ENCODE assay signal across 8 cellular contexts in the genomic region with DNA sequence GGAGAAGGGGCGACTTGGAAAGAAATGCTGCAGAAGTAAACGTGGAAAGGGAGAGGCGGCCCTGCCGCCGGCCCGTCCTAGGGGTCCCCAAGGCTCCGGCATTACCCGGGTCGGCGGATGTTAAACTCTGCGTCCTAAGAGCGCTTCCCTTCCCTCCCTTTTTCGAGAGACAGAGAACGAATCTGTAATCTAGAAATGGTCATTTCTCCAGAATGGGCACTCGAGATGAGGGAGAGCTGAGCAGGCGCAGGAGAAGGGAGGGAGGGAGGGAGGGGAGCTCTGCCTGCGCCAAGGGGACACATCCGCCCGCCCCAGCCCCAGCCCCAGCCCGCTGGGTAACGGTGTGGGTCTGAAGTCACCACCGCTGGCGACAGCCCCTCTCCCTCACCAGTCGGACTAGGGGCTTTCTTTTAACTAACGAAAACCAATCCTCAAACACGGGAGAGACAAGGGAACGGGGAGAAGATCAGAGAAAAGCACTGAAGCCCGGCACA. TPM values are rescaled to one million over a fixed set of nuclear protein-coding genes. Genes with fewer than 3 reads are reported as not detected.
A peak's percentile ranks its signal among the peaks of the same experiment; 100 is the strongest.
DNase-seq lines count a peak whose midpoint lies in the region; ATAC-seq, FAIRE-seq and TF ChIP-seq lines count a peak whose summit lies in the region.

No MANE protein-coding gene starts in this region.

- TF ChIP-seq EP300 in A549 (IDR thresholded peaks at IDR 0.05) (no peak), sigmoid colon (IDR thresholded peaks at IDR 0.05) (no peak)

- ATAC-seq in A549: no peak
- no peak for ATAC-seq in activated naive CD4-positive, alpha-beta T cell treated with anti-CD3 and anti-CD28 coated beads, Interleukin-2, amount 50 U/mL, for 72 hours

- H3K36me3 Mint-ChIP-seq in activated naive CD4-positive, alpha-beta T cell treated with anti-CD3 and anti-CD28 coated beads, Interleukin-2, amount 50 U/mL, for 72 hours: peaks cover 37 to 44% of the 10 kb centered on the region in 2 donors

- no peaks in the 10 kb centered on the region for H3K9me3 Mint-ChIP-seq in activated naive CD4-positive, alpha-beta T cell treated with anti-CD3 and anti-CD28 coated beads, Interleukin-2, amount 50 U/mL, for 72 hours

- H3K4me1 ChIP-seq in A549: peaks cover 34% of the 10 kb centered on the region
- H3K4me1 ChIP-seq in sigmoid colon: peaks cover 0 to 58% (median 52%) of the 10 kb centered on the region in 4 donors

- no peak for TF ChIP-seq POLR2A in A549 (IDR thresholded peaks at IDR 0.05; ENCODE audit: low read length)
- no peak for TF ChIP-seq POLR2A in sigmoid colon (IDR thresholded peaks at IDR 0.05)

- H3K36me3 ChIP-seq in sigmoid colon: no peaks in the 10 kb centered on the region

- H3K27ac ChIP-seq in A549: peak overlapping the region; percentile 99 to 100
- peak overlapping the region; percentile 97 to 98 (median 98) for H3K27ac ChIP-seq in sigmoid colon

- POLR2A ChIA-PET in A549 (lab: Yijun Ruan, JAX): no interaction called here
- POLR2A ChIA-PET in HEK293T (lab: Yijun Ruan, JAX): interaction anchor here (1.0 to 2.4 kb wide), 10 partner anchors 12 to 577 kb away, joined by 3 to 13 read pairs (median 5); a partner anchor contains a TSS

- DNase-seq in A549 (ENCODE audit: low read depth in 1 of 2, low spot score in 1 of 2) (no peak), HEK293T (ENCODE audit: extremely low spot score) (no peak), hepatic stellate cell (ENCODE audit: low spot score) (peak; percentile 50), sigmoid colon (no peak), NCI-H446 treated with DMSO at 0.1 percent for 48 hours (lab: John Stamatoyannopoulos, UW) (no peak), GDM1 (lab: John Stamatoyannopoulos, UW) (no peak), GM19238 (ENCODE audit: insufficient read length, low spot score) (no peak)
- DNase-seq in activated naive CD4-positive, alpha-beta T cell treated with anti-CD3 and anti-CD28 coated beads, Interleukin-2, amount 50 U/mL, for 72 hours (ENCODE audit: low spot score in 2 of 2): no peak

- no peak for FAIRE-seq in A549 (lab: Jason Lieb, UNC)

- H3K4me3 ChIP-seq in A549 (peak overlapping the region; percentile 100), sigmoid colon (peak overlapping the region; percentile 55 to 78 (median 74))

- no peaks in the 10 kb centered on the region for H3K9me3 ChIP-seq in A549
- H3K9me3 ChIP-seq in sigmoid colon: no peaks in the 10 kb centered on the region

- CTCF ChIA-PET in A549 (lab: Yijun Ruan, JAX) (interaction anchor here (1.1 to 4.5 kb wide), 3 partner anchors 12 to 22 kb away, joined by 3 to 33 read pairs (median 5); no protein-coding TSS in a partner anchor), HEK293T (lab: Yijun Ruan, JAX) (interaction anchor here (1.1 to 6.2 kb wide), 3 partner anchors 23 to 302 kb away, joined by 3 to 36 read pairs (median 5); no protein-coding TSS in a partner anchor)

- intact Hi-C loops in sigmoid colon (cut with DNase I): no loop called here

- TF ChIP-seq CTCF in A549 (IDR thresholded peaks at IDR 0.05): no peak
- no peak for TF ChIP-seq CTCF in sigmoid colon (IDR thresholded peaks at IDR 0.05)

- peak overlapping the region; percentile 89 to 95 for H3K27ac Mint-ChIP-seq in activated naive CD4-positive, alpha-beta T cell treated with anti-CD3 and anti-CD28 coated beads, Interleukin-2, amount 50 U/mL, for 72 hours

- WGBS in A549 (ENCODE audit: missing lambda C conversion rate): 3% methylated on average over 18 of the region's 28 CpGs
- WGBS in sigmoid colon, 2 donors: 1% methylated on average over 28 of the region's 28 CpGs

- H3K27me3 ChIP-seq in sigmoid colon: peaks cover 0 to 5% (median 0%) of the 10 kb centered on the region in 3 donors

- no peak for TF ChIP-seq RAD21 in A549 (conservative IDR thresholded peaks at IDR 0.05 in 1 of 2, IDR thresholded peaks at IDR 0.05 in 1 of 2)

- H3K4me2 ChIP-seq in A549: peak overlapping the region; percentile 99

TF ChIP-seq in A549, 52 proteins besides CTCF, POLR2A, EP300 and RAD21 (continues in another document):
- TF ChIP-seq TP53 (CRISPR knock-in tag; IDR thresholded peaks at IDR 0.05) (no peak), MAFK (IDR thresholded peaks at IDR 0.05; ENCODE audit: partially characterized antibody) (no peak), HOXA7 (CRISPR knock-in tag; IDR thresholded peaks at IDR 0.05) (no peak), EHMT2 (IDR thresholded peaks at IDR 0.05; ENCODE audit: low read depth) (no peak), NPAS2 (CRISPR knock-in tag; IDR thresholded peaks at IDR 0.05; ENCODE audit: borderline replicate concordance) (no peak), EHF (CRISPR knock-in tag; IDR thresholded peaks at IDR 0.05) (no peak), ZC3H11A (IDR thresholded peaks at IDR 0.05) (no peak), CHD2 (IDR thresholded peaks at IDR 0.05; ENCODE audit: low read length, partially characterized antibody) (no peak), KDM5A (IDR thresholded peaks at IDR 0.05) (no peak), HOXB5 (CRISPR knock-in tag; IDR thresholded peaks at IDR 0.05) (no peak), FOSB (CRISPR knock-in tag; IDR thresholded peaks at IDR 0.05) (no peak)

TF ChIP-seq in HEK293T, 16 proteins besides CTCF, POLR2A, EP300 and RAD21:
- no peak for TF ChIP-seq FOXA1 (IDR thresholded peaks at IDR 0.05)
- TF ChIP-seq ARNT (IDR thresholded peaks at IDR 0.05): peak; percentile 42; the same call in 1 of the 2 replicates

RNA-seq across cellular contexts. Expression of a gene that starts 1.7 kb away (rescaled TPM):
- 4.4 and 11.9 TPM in 2 replicates for polyA plus RNA-seq in A549 (2011; rRNA removed)
- polyA plus RNA-seq in A549 (2012; cell fraction: cytosol; rRNA removed): 17.0 and 25.3 TPM in 2 replicates
- polyA plus RNA-seq in A549 (2012; cell fraction: nucleus; rRNA removed): 71.6 and 78.9 TPM in 2 replicates
- 31.0 to 33.3 TPM (median 32.9 TPM) in 3 replicates for polyA plus RNA-seq in A549 (2017; fragmentation: RNase III; extraction: RNeasy Plus Mini Kit Qiagen cat#74134 plus additional on column Dnase treatment)
- polyA minus RNA-seq in A549 (2011; rRNA and poly(A)+ RNA removed): 21.9 and 36.5 TPM in 2 replicates
- total RNA-seq in activated naive CD4-positive, alpha-beta T cell treated with anti-CD3 and anti-CD28 coated beads, Interleukin-2, amount 50 U/mL, for 72 hours: 100 to 1,000 TPM in 1 of 2 donors, 10 to 100 TPM in 1; 95.9 to 102 TPM
- total RNA-seq in sigmoid colon: 10 to 100 TPM; 23.5 to 57.3 (median 30.2) TPM
- polyA plus RNA-seq in sigmoid colon: 10 to 100 TPM in 1 of 3 donors, 1 to 10 TPM in 2; 7.4 to 34.4 (median 8.4) TPM

RNA-seq across cellular contexts. Expression of a gene that starts 2.6 kb away (rescaled TPM):
- polyA plus RNA-seq in A549 (2011; rRNA removed) (10.6 and 13.2 TPM in 2 replicates), A549 (2017; fragmentation: RNase III; extraction: RNeasy Plus Mini Kit Qiagen cat#74134 plus additional on column Dnase treatment) (7.0 to 8.8 TPM (median 7.8 TPM) in 3 replicates), sigmoid colon (1 to 10 TPM; 3.6 to 9.3 (median 3.7) TPM)
- 15.4 and 19.6 TPM in 2 replicates for polyA plus RNA-seq in A549 (2012; cell fraction: cytosol; rRNA removed)
- 25.8 and 40.4 TPM in 2 replicates for polyA plus RNA-seq in A549 (2012; cell fraction: nucleus; rRNA removed)
- 9.0 and 9.4 TPM in 2 replicates for polyA minus RNA-seq in A549 (2011; rRNA and poly(A)+ RNA removed)
- 1 to 10 TPM; 5.1 to 6.4 TPM for total RNA-seq in activated naive CD4-positive, alpha-beta T cell treated with anti-CD3 and anti-CD28 coated beads, Interleukin-2, amount 50 U/mL, for 72 hours
- total RNA-seq in sigmoid colon: 1 to 10 TPM; 3.5 to 8.6 (median 4.4) TPM

RNA-seq across cellular contexts. Expression of a gene that starts 25.5 kb away (rescaled TPM):
- polyA plus RNA-seq in A549 (2011; rRNA removed) (not detected in 2 replicates), A549 (2017; fragmentation: RNase III; extraction: RNeasy Plus Mini Kit Qiagen cat#74134 plus additional on column Dnase treatment) (not detected in 3 replicates), sigmoid colon (10 to 100 TPM; 10.2 to 15.1 (median 15.0) TPM)
- 0.05 and 0.07 TPM in 2 replicates for polyA plus RNA-seq in A549 (2012; cell fraction: cytosol; rRNA removed)
- 0.19 and 0.27 TPM in 2 replicates for polyA plus RNA-seq in A549 (2012; cell fraction: nucleus; rRNA removed)
- polyA minus RNA-seq in A549 (2011; rRNA and poly(A)+ RNA removed): not detected in 2 replicates
- total RNA-seq in activated naive CD4-positive, alpha-beta T cell treated with anti-CD3 and anti-CD28 coated beads, Interleukin-2, amount 50 U/mL, for 72 hours: 10 to 100 TPM; 14.8 to 16.1 TPM
- total RNA-seq in sigmoid colon: 10 to 100 TPM in 3 of 4 donors, 1 to 10 TPM in 1; 9.8 to 16.8 (median 13.1) TPM

RNA-seq across cellular contexts. Expression of a gene that starts 35.1 kb away (rescaled TPM):
- 63.5 and 88.8 TPM in 2 replicates for polyA plus RNA-seq in A549 (2011; rRNA removed)
- 224 and 258 TPM in 2 replicates for polyA plus RNA-seq in A549 (2012; cell fraction: cytosol; rRNA removed)
- polyA plus RNA-seq in A549 (2012; cell fraction: nucleus; rRNA removed): 239 and 267 TPM in 2 replicates
- 230 to 251 TPM (median 237 TPM) in 3 replicates for polyA plus RNA-seq in A549 (2017; fragmentation: RNase III; extraction: RNeasy Plus Mini Kit Qiagen cat#74134 plus additional on column Dnase treatment)
- 77.6 and 92.3 TPM in 2 replicates for polyA minus RNA-seq in A549 (2011; rRNA and poly(A)+ RNA removed)
- 100 to 1,000 TPM in 1 of 2 donors, 10 to 100 TPM in 1; 97.9 to 129 TPM for total RNA-seq in activated naive CD4-positive, alpha-beta T cell treated with anti-CD3 and anti-CD28 coated beads, Interleukin-2, amount 50 U/mL, for 72 hours
- 100 to 1,000 TPM in 1 of 4 donors, 10 to 100 TPM in 3; 57.4 to 113 (median 79.2) TPM for total RNA-seq in sigmoid colon
- polyA plus RNA-seq in sigmoid colon: 100 to 1,000 TPM in 1 of 3 donors, 10 to 100 TPM in 2; 78.6 to 128 (median 84.7) TPM

RNA-seq across cellular contexts. Expression of a gene that starts 43.9 kb away (rescaled TPM):
- polyA plus RNA-seq in A549 (2011; rRNA removed) (0.78 and 0.95 TPM in 2 replicates), A549 (2017; fragmentation: RNase III; extraction: RNeasy Plus Mini Kit Qiagen cat#74134 plus additional on column Dnase treatment) (0.98 to 2.3 TPM (median 1.1 TPM) in 3 replicates), sigmoid colon (100 to 1,000 TPM in 1 of 3 donors, 10 to 100 TPM in 1, 1 to 10 TPM in 1; 8.4 to 122 (median 17.3) TPM)
- 0.70 and 0.82 TPM in 2 replicates for polyA plus RNA-seq in A549 (2012; cell fraction: cytosol; rRNA removed)
- 8.9 and 9.7 TPM in 2 replicates for polyA plus RNA-seq in A549 (2012; cell fraction: nucleus; rRNA removed)
- 2.1 and 2.8 TPM in 2 replicates for polyA minus RNA-seq in A549 (2011; rRNA and poly(A)+ RNA removed)
- total RNA-seq in activated naive CD4-positive, alpha-beta T cell treated with anti-CD3 and anti-CD28 coated beads, Interleukin-2, amount 50 U/mL, for 72 hours: 100 to 1,000 TPM in 1 of 2 donors, 10 to 100 TPM in 1; 90.0 to 138 TPM
- total RNA-seq in sigmoid colon: 10 to 100 TPM; 12.4 to 27.4 (median 16.3) TPM
